Comparison of ENCODE assay signal across 12 cellular contexts in the genomic region with DNA sequence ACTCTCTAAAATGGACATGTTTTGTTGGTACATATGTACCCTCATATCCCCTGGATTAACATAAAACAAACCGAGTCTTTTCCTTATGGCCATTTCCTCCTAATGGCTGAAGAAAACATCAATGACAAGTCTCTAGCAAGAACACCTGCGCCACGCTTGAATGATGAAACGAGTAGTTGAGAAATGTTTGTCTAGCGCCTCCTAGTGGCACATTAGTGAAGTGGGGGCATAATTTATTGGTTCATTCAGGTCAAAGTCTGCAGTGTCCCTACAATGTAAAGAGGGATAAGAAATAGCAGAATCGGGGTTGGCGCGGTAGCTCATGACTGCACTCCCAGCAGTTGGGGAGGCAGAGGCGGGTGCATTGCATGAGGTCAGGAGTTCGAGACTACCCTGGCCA.
DNase-seq lines count a peak whose midpoint lies in the region; ATAC-seq and TF ChIP-seq lines count a peak whose summit lies in the region.
"Had no signal": no experiment of that assay in that cellular context is flagged by ENCODE, and none has a peak within 500 bp of the region (broad histone marks: within the 10 kb centered on the region; RNA-seq: fewer than 3 reads in every experiment).

No MANE protein-coding gene starts in this region.

- H3K36me3 ChIP-seq in testis (ENCODE audit: low read depth, missing control alignments) = no peaks in the 10 kb centered on the region
- H3K36me3 ChIP-seq: ascending aorta, thyroid gland had no signal

- no peaks in the 10 kb centered on the region for H3K9me3 ChIP-seq in testis
- H3K9me3 ChIP-seq: ascending aorta, thyroid gland had no signal

- TF ChIP-seq CTCF in LNCAP (IDR thresholded peaks at IDR 0.05) = peak; percentile 70
- TF ChIP-seq CTCF in testis (IDR thresholded peaks at IDR 0.05) = peak in 2 of 3 experiments; percentile 19 to 57

- H3K9me3 Mint-ChIP-seq in activated naive CD4-positive, alpha-beta T cell treated with anti-CD3 and anti-CD28 coated beads for 36 hours = peaks cover 2% of the 10 kb centered on the region

- no peaks in the 10 kb centered on the region for H3K27me3 ChIP-seq in testis
- H3K27me3 ChIP-seq: ascending aorta, thyroid gland had no signal

- no peak for ATAC-seq in left ventricle myocardium superior
- no peak for ATAC-seq in HG03342 (IDR thresholded peaks at IDR 0.05; ENCODE audit: unreplicated experiment)

- H3K27me3 Mint-ChIP-seq in activated naive CD4-positive, alpha-beta T cell treated with anti-CD3 and anti-CD28 coated beads for 36 hours (ENCODE audit: low read depth) = peaks cover 3% of the 10 kb centered on the region
- H3K27me3 Mint-ChIP-seq: B cell had no signal

- no peaks in the 10 kb centered on the region for H3K4me1 ChIP-seq in testis
- H3K4me1 ChIP-seq: ascending aorta, thyroid gland had no signal

- 34 to 35% methylated on average over 9 to 10 of the region's 10 CpGs for WGBS in testis, 2 donors

- no peak overlapping the region for H3K4me3 Mint-ChIP-seq in activated naive CD4-positive, alpha-beta T cell treated with anti-CD3 and anti-CD28 coated beads for 36 hours
- H3K4me3 Mint-ChIP-seq: B cell had no signal

- CTCF ChIA-PET in activated naive CD4-positive, alpha-beta T cell treated with anti-CD3 and anti-CD28 coated beads for 36 hours (lab: Charles Lee) = no interaction called here

- no peak overlapping the region for H3K27ac Mint-ChIP-seq in activated naive CD4-positive, alpha-beta T cell treated with anti-CD3 and anti-CD28 coated beads for 36 hours
- H3K27ac Mint-ChIP-seq: B cell had no signal

- intact Hi-C loops in activated naive CD4-positive, alpha-beta T cell treated with anti-CD3 and anti-CD28 coated beads for 36 hours (cut with micrococcal nuclease) = no loop called here
- intact Hi-C loops in testis (cut with DNase I; ENCODE audit: low total_unique reads) = no loop called here
- intact Hi-C loops in left ventricle myocardium superior (cut with micrococcal nuclease) = no loop called here

- no peak overlapping the region for H3K27ac ChIP-seq in testis
- H3K27ac ChIP-seq: ascending aorta, thyroid gland had no signal

- H3K4me1 Mint-ChIP-seq in activated naive CD4-positive, alpha-beta T cell treated with anti-CD3 and anti-CD28 coated beads for 36 hours (ENCODE audit: low read depth) = no peaks in the 10 kb centered on the region
- H3K4me1 Mint-ChIP-seq: B cell had no signal

- no peaks in the 10 kb centered on the region for H3K36me3 Mint-ChIP-seq in activated naive CD4-positive, alpha-beta T cell treated with anti-CD3 and anti-CD28 coated beads for 36 hours (ENCODE audit: low read depth)

- no peak overlapping the region for H3K4me3 ChIP-seq in testis
- H3K4me3 ChIP-seq: ascending aorta, thyroid gland had no signal

- peak; percentile 26 for DNase-seq in activated naive CD4-positive, alpha-beta T cell treated with anti-CD3 and anti-CD28 coated beads for 36 hours
- DNase-seq in activated naive CD4-positive, alpha-beta T cell (lab: John Stamatoyannopoulos, UW) = no peak
- DNase-seq in dermis blood vessel endothelial cell = peak; percentile 0
- DNase-seq in testis = peak; percentile 32
- no peak for DNase-seq in left ventricle myocardium superior
- no peak for DNase-seq in GM19238 (ENCODE audit: insufficient read length, low spot score)
- DNase-seq: NCI-H1048, thyroid gland had no signal

- no peak for TF ChIP-seq POLR2A in testis (IDR thresholded peaks at IDR 0.05)

Comparison
In these comparisons a context has a peak if more than half of its experiments do, and no peak if none do; other contexts are left out.
1. DNase-seq: peak in activated naive CD4-positive, alpha-beta T cell treated with anti-CD3 and anti-CD28 coated beads for 36 hours (single experiment), dermis blood vessel endothelial cell (single experiment) and testis (single experiment); none in activated naive CD4-positive, alpha-beta T cell (0 of 4), left ventricle myocardium superior (single experiment) and GM19238 (single experiment).